Comparison of ENCODE assay signal across 26 cellular contexts in the genomic region with DNA sequence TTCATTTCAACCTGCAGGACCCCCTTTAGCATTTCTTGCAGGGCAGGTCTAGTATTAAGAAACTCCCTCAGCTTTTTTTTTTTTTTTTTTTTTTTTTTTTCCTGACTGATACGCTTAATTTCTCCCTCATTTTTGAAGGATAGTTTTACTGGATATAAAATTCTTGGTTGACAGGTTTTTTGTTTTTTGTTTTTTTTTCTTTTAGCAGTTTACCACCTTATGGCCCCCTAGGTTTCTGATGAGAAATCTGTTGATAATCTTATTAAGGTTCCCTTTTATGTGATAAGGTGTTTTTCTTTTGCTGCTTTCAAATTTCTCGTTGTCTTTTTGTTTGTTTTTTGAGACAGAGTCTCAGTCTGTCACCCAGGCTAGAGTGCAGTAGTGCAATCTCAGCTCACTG.
DNase-seq lines count a peak whose midpoint lies in the region; ATAC-seq, FAIRE-seq and TF ChIP-seq lines count a peak whose summit lies in the region.
"Had no signal": no experiment of that assay in that cellular context is flagged by ENCODE, and none has a peak within 500 bp of the region (broad histone marks: within the 10 kb centered on the region; RNA-seq: fewer than 3 reads in every experiment).

No MANE protein-coding gene starts in this region.

- H3K9ac ChIP-seq in HepG2 (ENCODE audit: insufficient read depth, low read depth, low read length) (no peak overlapping the region), GM12878 (ENCODE audit: control insufficient read depth, insufficient read depth, low read length) (no peak overlapping the region)
- H3K9ac ChIP-seq: BLaER1 treated with 17β-estradiol and CSF1 and Interleukin-3, amounts not matched to agents 10 nM and 100 nM; GM23248 had no signal

- H3K36me3 Mint-ChIP-seq in Calu3 (ENCODE audit: insufficient read depth, unreplicated experiment), result peaks cover 6% of the 10 kb centered on the region
- peaks cover 47% of the 10 kb centered on the region for H3K36me3 Mint-ChIP-seq in activated naive CD4-positive, alpha-beta T cell treated with anti-CD3 and anti-CD28 coated beads, Interleukin-2, amount 10 ng/mL, durations not matched to agents 7 days and 5 days

- TF ChIP-seq EP300 in HepG2 (IDR thresholded peaks at IDR 0.05; ENCODE audit: low read depth in 2 of 2, low read length in 2 of 2), result no peak
- no peak for TF ChIP-seq EP300 in HepG2 (CRISPR knock-in tag; IDR thresholded peaks at IDR 0.05; ENCODE audit: borderline replicate concordance)
- TF ChIP-seq EP300 in GM12878 (IDR thresholded peaks at IDR 0.05; ENCODE audit: borderline replicate concordance in 1 of 2, control insufficient read depth in 1 of 2, low read depth in 2 of 2, low read length in 2 of 2), result no peak

- H4K20me1 ChIP-seq in HepG2 (ENCODE audit: insufficient read depth, low read length) (no peaks in the 10 kb centered on the region), GM12878 (ENCODE audit: control insufficient read depth, insufficient read depth) (no peaks in the 10 kb centered on the region)
- H4K20me1 ChIP-seq: BLaER1 treated with 17β-estradiol and CSF1 and Interleukin-3, amounts not matched to agents 10 nM and 100 nM had no signal

- no peak overlapping the region for H3K27ac Mint-ChIP-seq in Calu3 (ENCODE audit: unreplicated experiment)
- H3K27ac Mint-ChIP-seq in activated naive CD4-positive, alpha-beta T cell treated with anti-CD3 and anti-CD28 coated beads, Interleukin-2, amount 10 ng/mL, durations not matched to agents 7 days and 5 days, result no peak overlapping the region
- H3K27ac Mint-ChIP-seq: CD14-positive monocyte; CD4-positive, alpha-beta T cell; CD8-positive, alpha-beta memory T cell; HFFc6 had no signal

- WGBS in HepG2 (ENCODE audit: low lambda C conversion rate), result 99% methylated on average over 2 of the region's 2 CpGs
- 92% methylated on average over 2 of the region's 2 CpGs for WGBS in right lobe of liver (ENCODE audit: insufficient coverage, low coverage, low lambda C conversion rate, missing lambda C conversion rate)
- WGBS in GM12878 (ENCODE audit: insufficient coverage, insufficient replicate concordance, low lambda C conversion rate, missing lambda C conversion rate), result 86% methylated on average over 2 of the region's 2 CpGs

- TF ChIP-seq CTCF in HepG2 (CRISPR knock-in tag; IDR thresholded peaks at IDR 0.05) (no peak), right lobe of liver (IDR thresholded peaks at IDR 0.05) (no peak), GM12878 (IDR thresholded peaks at IDR 0.05 in 2 of 3, conservative IDR thresholded peaks at IDR 0.05 in 1 of 3; ENCODE audit: control insufficient read depth in 2 of 3, extremely low read depth in 1 of 3, insufficient read depth in 1 of 3, low read depth in 3 of 3, low read length in 3 of 3) (no peak), Calu3 (IDR thresholded peaks at IDR 0.05; ENCODE audit: unreplicated experiment) (no peak)

- H3K4me2 ChIP-seq in HepG2 (ENCODE audit: low read depth, low read length) (no peak overlapping the region), GM12878 (ENCODE audit: control insufficient read depth, insufficient read depth) (no peak overlapping the region)
- H3K4me2 ChIP-seq: A549; BLaER1 treated with 17β-estradiol and CSF1 and Interleukin-3, amounts not matched to agents 10 nM and 100 nM had no signal

- H3K9me3 Mint-ChIP-seq in Calu3 (ENCODE audit: low read depth, unreplicated experiment), result peaks cover 9% of the 10 kb centered on the region
- peaks cover 38% of the 10 kb centered on the region for H3K9me3 Mint-ChIP-seq in activated naive CD4-positive, alpha-beta T cell treated with anti-CD3 and anti-CD28 coated beads, Interleukin-2, amount 10 ng/mL, durations not matched to agents 7 days and 5 days

- POLR2A ChIA-PET in HepG2 (lab: Yijun Ruan, JAX), result no interaction called here
- POLR2A ChIA-PET in GM12878 (lab: Charles Lee), result interaction anchor here (0.6 to 0.7 kb wide), 2 partner anchors 18 to 38 kb away, joined by 3 to 4 read pairs; no protein-coding TSS in a partner anchor

- H3K36me3 ChIP-seq in HepG2 (replicated peaks in 1 of 2; ENCODE audit: control insufficient read depth in 1 of 2, insufficient read depth in 2 of 2, low read length in 2 of 2) (no peaks in the 10 kb centered on the region), right lobe of liver (no peaks in the 10 kb centered on the region), GM12878 (ENCODE audit: control insufficient read depth in 2 of 2, insufficient read depth in 2 of 2, low read length in 1 of 2) (no peaks in the 10 kb centered on the region)
- H3K36me3 ChIP-seq: BE2C had no signal

- no peak overlapping the region for H3K27ac ChIP-seq in HepG2 (ENCODE audit: extremely low read length, insufficient read depth, low read length)
- H3K27ac ChIP-seq in right lobe of liver, result no peak overlapping the region
- no peak overlapping the region for H3K27ac ChIP-seq in GM12878 (ENCODE audit: control insufficient read depth, insufficient read depth)
- H3K27ac ChIP-seq: A549; BLaER1 treated with 17β-estradiol and CSF1 and Interleukin-3, amounts not matched to agents 10 nM and 100 nM; GM23248 had no signal

- no peaks in the 10 kb centered on the region for H3K27me3 Mint-ChIP-seq in Calu3 (ENCODE audit: unreplicated experiment)
- H3K27me3 Mint-ChIP-seq in activated naive CD4-positive, alpha-beta T cell treated with anti-CD3 and anti-CD28 coated beads, Interleukin-2, amount 10 ng/mL, durations not matched to agents 7 days and 5 days, result no peaks in the 10 kb centered on the region
- H3K27me3 Mint-ChIP-seq: CD4-positive, alpha-beta T cell had no signal

- TF ChIP-seq RAD21 in HepG2 (CRISPR knock-in tag; IDR thresholded peaks at IDR 0.05) (no peak), GM12878 (IDR thresholded peaks at IDR 0.05; ENCODE audit: insufficient read depth, low read depth, low read length) (no peak)

- FAIRE-seq in HepG2 (lab: Jason Lieb, UNC) (no peak), GM12878 (lab: Jason Lieb, UNC) (no peak), islet of Langerhans (lab: Jason Lieb, UNC) (peak; percentile 72)
- FAIRE-seq: A549, GM12892, GM19239, H1 had no signal

- RAD21 ChIA-PET in GM12878 (lab: Charles Lee; ENCODE audit: unreplicated experiment), result no interaction called here

- peaks cover 2% of the 10 kb centered on the region for H3K79me2 ChIP-seq in HepG2 (ENCODE audit: insufficient read depth, low read length)
- no peaks in the 10 kb centered on the region; the same call in 1 of the 2 replicates for H3K79me2 ChIP-seq in GM12878 (ENCODE audit: control insufficient read depth, insufficient read depth, low read length)

- SMC1A ChIA-PET in GM12878 (lab: Charles Lee; ENCODE audit: uncharacterized antibody, unreplicated experiment), result interaction anchor here (1.1 to 3.3 kb wide), 2 partner anchors 10 to 222 kb away, joined by 3 to 11 read pairs; no protein-coding TSS in a partner anchor

- H3K27me3 ChIP-seq in HepG2 (ENCODE audit: control insufficient read depth in 1 of 2, insufficient read depth in 2 of 2, low read length in 2 of 2) (no peaks in the 10 kb centered on the region), right lobe of liver (no peaks in the 10 kb centered on the region), GM12878 (replicated peaks in 1 of 2; ENCODE audit: control insufficient read depth in 2 of 2, insufficient read depth in 2 of 2, low read length in 1 of 2) (no peaks in the 10 kb centered on the region)
- H3K27me3 ChIP-seq: BE2C; BLaER1 treated with 17β-estradiol and CSF1 and Interleukin-3, amounts not matched to agents 10 nM and 100 nM had no signal

- H3K4me3 Mint-ChIP-seq in Calu3 (ENCODE audit: low read depth, unreplicated experiment), result no peak overlapping the region
- H3K4me3 Mint-ChIP-seq in activated naive CD4-positive, alpha-beta T cell treated with anti-CD3 and anti-CD28 coated beads, Interleukin-2, amount 10 ng/mL, durations not matched to agents 7 days and 5 days, result no peak overlapping the region
- H3K4me3 Mint-ChIP-seq: CD14-positive monocyte; CD4-positive, alpha-beta T cell; HFFc6 had no signal

- CTCF ChIA-PET in HepG2 (lab: Yijun Ruan, JAX; ENCODE audit: low intra/inter-chr PET ratio, low total read pairs) (no interaction called here), GM12878 (lab: Yijun Ruan, JAX) (interaction anchor here (1.8 kb wide), 1 partner anchor 19 kb away, joined by 3 read pairs; no protein-coding TSS in a partner anchor), Calu3 (lab: Charles Lee) (interaction anchor here (0.7 kb wide), 1 partner anchor 11 kb away, joined by 5 read pairs; no protein-coding TSS in a partner anchor)
- CTCF ChIA-PET in activated naive CD4-positive, alpha-beta T cell treated with anti-CD3 and anti-CD28 coated beads, Interleukin-2, amount 10 ng/mL, durations not matched to agents 7 days and 5 days (lab: Charles Lee), result no interaction called here

- H3K4me3 ChIP-seq in HepG2 (replicated peaks in 1 of 3; ENCODE audit: insufficient read depth in 1 of 3, low read depth in 2 of 3, low read length in 3 of 3), result no peak overlapping the region
- no peak overlapping the region for H3K4me3 ChIP-seq in right lobe of liver
- no peak overlapping the region for H3K4me3 ChIP-seq in GM12878
- H3K4me3 ChIP-seq: A549, GM23248 had no signal

- H3K9me3 ChIP-seq in HepG2 (ENCODE audit: low read length), result peaks cover 12% of the 10 kb centered on the region; the same call in 1 of the 2 replicates
- H3K9me3 ChIP-seq in right lobe of liver, result no peaks in the 10 kb centered on the region
- H3K9me3 ChIP-seq in GM12878 (replicated peaks; ENCODE audit: control insufficient read depth, insufficient read depth, low read length), result peaks cover 5% of the 10 kb centered on the region
- H3K9me3 ChIP-seq: BE2C had no signal

- TF ChIP-seq POLR2A in HepG2 (IDR thresholded peaks at IDR 0.05; ENCODE audit: insufficient read depth in 1 of 2, low read depth in 2 of 2, low read length in 2 of 2), result no peak
- TF ChIP-seq POLR2A in right lobe of liver (IDR thresholded peaks at IDR 0.05), result no peak
- TF ChIP-seq POLR2A in GM12878 (IDR thresholded peaks at IDR 0.05; ENCODE audit: low read depth, low read length), result no peak

- no peaks in the 10 kb centered on the region for H3K4me1 Mint-ChIP-seq in Calu3 (ENCODE audit: low read depth, unreplicated experiment)
- H3K4me1 Mint-ChIP-seq in activated naive CD4-positive, alpha-beta T cell treated with anti-CD3 and anti-CD28 coated beads, Interleukin-2, amount 10 ng/mL, durations not matched to agents 7 days and 5 days, result peaks cover 4% of the 10 kb centered on the region
- H3K4me1 Mint-ChIP-seq: CD14-positive monocyte had no signal

- in situ Hi-C loops in HepG2 (cut with HindIII; ENCODE audit: extremely low pct_ligation_motif_present, low pct_unique_long_range_greater_than_20kb) (no loop called here), GM12878 (cut with MboI) (no loop called here)

- no peak for ATAC-seq in HepG2
- ATAC-seq in right lobe of liver, result no peak
- no peak for ATAC-seq in GM12878
- ATAC-seq: A549 had no signal

- intact Hi-C loops in HepG2 (cut with micrococcal nuclease; ENCODE audit: unreplicated experiment), result no loop called here
- intact Hi-C loops in right lobe of liver (cut with DNase I), result no loop called here
- intact Hi-C loops in GM12878 (cut with micrococcal nuclease; ENCODE audit: unreplicated experiment), result no loop called here
- intact Hi-C loops in Calu3 (cut with micrococcal nuclease; ENCODE audit: unreplicated experiment), result no loop called here

- BruUV-seq in HepG2 (replicated peaks; lab: Mats Ljungman, UMichigan) (no TSS peak), GM12878 (replicated peaks; lab: Mats Ljungman, UMichigan) (no TSS peak), Calu3 (replicated peaks; lab: Mats Ljungman, UMichigan) (no TSS peak)

- H3K4me1 ChIP-seq in HepG2 (ENCODE audit: insufficient read depth, low read length) (peaks cover 27% of the 10 kb centered on the region), right lobe of liver (no peaks in the 10 kb centered on the region), GM12878 (ENCODE audit: control insufficient read depth, insufficient read depth, low read length) (0 out of 2 replicates have a peak, but pooled peaks cover 3% of the 10 kb centered on the region)
- H3K4me1 ChIP-seq: A549; BE2C; BLaER1 treated with 17β-estradiol and CSF1 and Interleukin-3, amounts not matched to agents 10 nM and 100 nM had no signal

- H2AFZ ChIP-seq in HepG2 (ENCODE audit: low read length), result no peak overlapping the region
- no peak overlapping the region for H2AFZ ChIP-seq in GM12878 (ENCODE audit: control insufficient read depth, low read depth, low read length)
- H2AFZ ChIP-seq: GM23248 had no signal

- DNase-seq in HepG2 (ENCODE audit: low spot score), result no peak
- DNase-seq in right lobe of liver, result no peak
- no peak for DNase-seq in GM12878 (ENCODE audit: low read depth, low spot score)
- DNase-seq in activated CD4-positive, alpha-beta T cell treated with anti-CD3 and anti-CD28 coated beads for 48 hours, result no peak
- no peak for DNase-seq in Calu3
- no peak for DNase-seq in activated naive CD4-positive, alpha-beta T cell treated with anti-CD3 and anti-CD28 coated beads, Interleukin-2, amount 10 ng/mL, durations not matched to agents 7 days and 5 days
- DNase-seq: 8988T; ACHN; AML-193; BE2C; CD4-positive, alpha-beta T cell; CD8-positive, alpha-beta memory T cell; DMS53; DMS79 treated with DMSO at 0.1 percent for 48 hours; GF-D8; GM23248; H7; HCEC 1CT; HFFc6 had no signal

Comparison
In these comparisons a context has a peak if more than half of its experiments do, and no peak if none do; other contexts are left out.
1. CTCF ChIA-PET loops: an anchor here in GM12878 (1.8 kb wide) and Calu3 (0.7 kb wide); none called in HepG2 and activated naive CD4-positive, alpha-beta T cell treated with anti-CD3 and anti-CD28 coated beads, Interleukin-2, amount 10 ng/mL, durations not matched to agents 7 days and 5 days.